21 cellular contexts compared by ENCODE assay signal in genomic region chr10:125562737-125563136, GRCh38.
DNase-seq lines count a peak whose midpoint lies in the region; ATAC-seq, FAIRE-seq and TF ChIP-seq lines count a peak whose summit lies in the region.
"Had no signal": no experiment of that assay in that cellular context is flagged by ENCODE, and none has a peak within 500 bp of the region (broad histone marks: within the 10 kb centered on the region; RNA-seq: fewer than 3 reads in every experiment).

No MANE protein-coding gene starts in this region.

- no peaks in the 10 kb centered on the region for H3K79me2 ChIP-seq in HepG2 (ENCODE audit: insufficient read depth, low read length)

- H3K27ac ChIP-seq in A673 (ENCODE audit: low read depth, low read length, poor library complexity, severe bottlenecking) (no peak overlapping the region), HepG2 (ENCODE audit: extremely low read length, insufficient read depth, low read length) (no peak overlapping the region)
- H3K27ac ChIP-seq: HL-60, neutrophil, psoas muscle had no signal

- in situ Hi-C loops in SK-MEL-5 (cut with HindIII; ENCODE audit: low pct_unique_long_range_greater_than_20kb, low sequenced_read_pairs): no loop called here
- in situ Hi-C loops in HepG2 (cut with HindIII; ENCODE audit: extremely low pct_ligation_motif_present, low pct_unique_long_range_greater_than_20kb): no loop called here

- H2AFZ ChIP-seq in HepG2 (ENCODE audit: low read length): no peak overlapping the region

- no peak for TF ChIP-seq EP300 in HepG2 (IDR thresholded peaks at IDR 0.05; ENCODE audit: low read depth in 2 of 2, low read length in 2 of 2)
- TF ChIP-seq EP300 in HepG2 (CRISPR knock-in tag; IDR thresholded peaks at IDR 0.05; ENCODE audit: borderline replicate concordance): no peak

- no peaks in the 10 kb centered on the region for H3K9me3 ChIP-seq in A673 (ENCODE audit: low read depth, low read length, poor library complexity, severe bottlenecking)
- no peaks in the 10 kb centered on the region for H3K9me3 ChIP-seq in HepG2 (ENCODE audit: low read length)
- H3K9me3 ChIP-seq: neutrophil, psoas muscle had no signal

- intact Hi-C loops in A673 (cut with micrococcal nuclease; ENCODE audit: unreplicated experiment): no loop called here
- intact Hi-C loops in HepG2 (cut with micrococcal nuclease; ENCODE audit: unreplicated experiment): no loop called here

- TF ChIP-seq CTCF in A673 (conservative IDR thresholded peaks at IDR 0.05; ENCODE audit: low read depth, low read length) (peak; percentile 21; the same call in 1 of the 2 replicates), GM12873 (IDR thresholded peaks at IDR 0.05; ENCODE audit: insufficient read depth, low read depth, low read length, missing control alignments) (peak; percentile 22), HepG2 (CRISPR knock-in tag; IDR thresholded peaks at IDR 0.05) (no peak)

- H3K36me3 ChIP-seq in A673 (ENCODE audit: insufficient read depth, low read length, poor library complexity, severe bottlenecking) (no peaks in the 10 kb centered on the region), HepG2 (replicated peaks in 1 of 2; ENCODE audit: control insufficient read depth in 1 of 2, insufficient read depth in 2 of 2, low read length in 2 of 2) (no peaks in the 10 kb centered on the region)
- H3K36me3 ChIP-seq: neutrophil had no signal

- ATAC-seq in HepG2: no peak
- ATAC-seq: activated CD4-positive, alpha-beta T cell treated with anti-CD3 and anti-CD28 coated beads for 36 hours; activated T-cell treated with anti-CD3 and anti-CD28 coated beads, Interleukin-2, amount 50 U/mL, for 72 hours; psoas muscle had no signal

- TF ChIP-seq RAD21 in HepG2 (CRISPR knock-in tag; IDR thresholded peaks at IDR 0.05): no peak

- H4K20me1 ChIP-seq in HepG2 (ENCODE audit: insufficient read depth, low read length): no peaks in the 10 kb centered on the region

- H3K4me2 ChIP-seq in HepG2 (ENCODE audit: low read depth, low read length): no peak overlapping the region

- CTCF ChIA-PET in A673 (lab: Charles Lee) (no interaction called here), HepG2 (lab: Yijun Ruan, JAX; ENCODE audit: low intra/inter-chr PET ratio, low total read pairs) (no interaction called here)

- FAIRE-seq in HepG2 (lab: Jason Lieb, UNC): no peak
- FAIRE-seq: D721Med, endometrium, GM12892 had no signal

- BruUV-seq in A673 (replicated peaks; lab: Mats Ljungman, UMichigan): no TSS peak
- no TSS peak for BruUV-seq in HepG2 (replicated peaks; lab: Mats Ljungman, UMichigan)

- 31% methylated on average over 4 of the region's 4 CpGs for WGBS in HepG2 (ENCODE audit: low lambda C conversion rate)

- H3K4me1 ChIP-seq in A673 (ENCODE audit: insufficient read depth, low read length, poor library complexity, severe bottlenecking) (no peaks in the 10 kb centered on the region), HepG2 (ENCODE audit: insufficient read depth, low read length) (no peaks in the 10 kb centered on the region)
- H3K4me1 ChIP-seq: psoas muscle had no signal

- POLR2A ChIA-PET in A673 (lab: Charles Lee; ENCODE audit: low non-redundant PET): no interaction called here
- POLR2A ChIA-PET in HepG2 (lab: Yijun Ruan, JAX): no interaction called here

- H3K9ac ChIP-seq in HepG2 (ENCODE audit: insufficient read depth, low read depth, low read length): no peak overlapping the region

- H3K4me3 ChIP-seq in A673 (ENCODE audit: low read depth, low read length, poor library complexity, severe bottlenecking) (no peak overlapping the region), HepG2 (replicated peaks in 1 of 3; ENCODE audit: insufficient read depth in 1 of 3, low read depth in 2 of 3, low read length in 3 of 3) (no peak overlapping the region)
- H3K4me3 ChIP-seq: lung, psoas muscle had no signal

- DNase-seq in A673 (ENCODE audit: low spot score) (no peak), SK-MEL-5 (ENCODE audit: low read depth, low spot score) (peak; percentile 26), iPS-NIHi11 (ENCODE audit: low spot score) (peak; percentile 56), inferior parietal cortex (ENCODE audit: extremely low spot score) (no peak), HepG2 (ENCODE audit: low spot score) (no peak), EL (no peak)
- DNase-seq in activated effector memory CD4-positive, alpha-beta T cell treated with Interleukin-2 at 50 U/mL for 16 hours: no peak
- DNase-seq: activated CD4-positive, alpha-beta T cell treated with anti-CD3 and anti-CD28 coated beads for 36 hours; activated naive CD4-positive, alpha-beta T cell treated with anti-CD3 and anti-CD28 coated beads, Interleukin-2, amount 10 ng/mL, durations not matched to agents 7 days and 5 days; activated T-cell treated with anti-CD3 and anti-CD28 coated beads, Interleukin-2, amount 50 U/mL, for 72 hours; head of caudate nucleus; NCI-H1417 treated with DMSO at 0.1 percent for 48 hours; NCI-H510A; psoas muscle had no signal

- no peak for TF ChIP-seq POLR2A in HepG2 (IDR thresholded peaks at IDR 0.05; ENCODE audit: insufficient read depth in 1 of 2, low read depth in 2 of 2, low read length in 2 of 2)

- H3K27me3 ChIP-seq in A673 (replicated peaks; ENCODE audit: insufficient read depth, low read depth, low read length, poor library complexity) (peaks cover 6% of the 10 kb centered on the region), HepG2 (ENCODE audit: control insufficient read depth in 1 of 2, insufficient read depth in 2 of 2, low read length in 2 of 2) (0 out of 5 replicates have a peak, but pooled peaks cover 0 to 2% of the 10 kb centered on the region in 2 experiments)
- H3K27me3 ChIP-seq: neutrophil had no signal

TF ChIP-seq in HepG2, 621 proteins besides CTCF, POLR2A, EP300 and RAD21 (continues in another document):
- no peak for TF ChIP-seq ZNF264 (CRISPR knock-in tag; IDR thresholded peaks at IDR 0.05)
- no peak for TF ChIP-seq ZBTB39 (CRISPR knock-in tag; IDR thresholded peaks at IDR 0.05)
- TF ChIP-seq ZNF501 (CRISPR knock-in tag; IDR thresholded peaks at IDR 0.05): no peak
- TF ChIP-seq ZNF441 (CRISPR knock-in tag; IDR thresholded peaks at IDR 0.05; ENCODE audit: borderline replicate concordance): no peak
- no peak for TF ChIP-seq ZBTB42 (CRISPR knock-in tag; IDR thresholded peaks at IDR 0.05)
- TF ChIP-seq ZSCAN30 (CRISPR knock-in tag; IDR thresholded peaks at IDR 0.05): no peak

Comparison
In these comparisons a context has a peak if more than half of its experiments do, and no peak if none do; other contexts are left out.
1. DNase-seq: peak in SK-MEL-5 (single experiment) and iPS-NIHi11 (single experiment); none in A673 (single experiment), inferior parietal cortex (single experiment), activated effector memory CD4-positive, alpha-beta T cell treated with Interleukin-2 at 50 U/mL for 16 hours (single experiment), HepG2 (single experiment) and EL (single experiment).